Comparison of ENCODE assay signal across 16 cellular contexts in the genomic region with DNA sequence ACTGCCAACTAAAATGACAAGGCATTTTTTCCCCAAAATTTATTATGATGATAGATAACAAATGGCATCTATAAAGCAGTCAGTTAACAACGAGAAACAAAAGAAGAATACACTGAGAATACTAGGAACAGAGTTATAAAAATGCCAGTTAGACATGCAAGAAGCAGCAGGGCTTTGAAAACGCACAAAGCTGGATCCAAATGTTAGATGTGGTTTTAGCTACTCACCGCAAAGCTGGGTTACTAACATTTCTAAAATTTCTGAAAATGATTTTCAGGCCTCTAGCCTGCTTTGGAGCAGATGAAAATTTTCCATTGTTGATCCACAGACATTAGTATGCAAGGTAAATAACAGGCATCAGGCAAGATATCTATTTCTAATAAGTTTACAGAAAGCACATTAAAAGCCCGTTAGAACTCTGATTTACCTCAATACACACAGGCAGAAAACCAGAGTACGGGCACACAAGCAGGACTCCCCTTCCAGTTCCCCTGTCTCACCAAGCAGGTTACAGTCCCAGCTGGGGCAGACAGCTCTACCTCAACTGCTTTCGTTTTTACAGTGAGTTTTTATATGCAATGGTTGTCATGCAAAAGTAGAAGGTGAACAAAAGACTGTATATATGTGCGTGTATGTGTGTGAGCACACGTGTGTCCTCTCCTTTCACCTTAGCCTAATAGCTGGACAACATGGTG. TPM values are rescaled to one million over a fixed set of nuclear protein-coding genes. Genes with fewer than 3 reads are reported as not detected.
DNase-seq lines count a peak whose midpoint lies in the region; ATAC-seq and TF ChIP-seq lines count a peak whose summit lies in the region.
"Had no signal": no experiment of that assay in that cellular context is flagged by ENCODE, and none has a peak within 500 bp of the region (broad histone marks: within the 10 kb centered on the region; RNA-seq: fewer than 3 reads in every experiment).

No MANE protein-coding gene starts in this region.

- H3K27ac Mint-ChIP-seq in activated naive CD4-positive, alpha-beta T cell treated with anti-CD3 and anti-CD28 coated beads for 36 hours, result no peak overlapping the region
- H3K27ac Mint-ChIP-seq in osteocyte (ENCODE audit: unreplicated experiment) (no peak overlapping the region), WTC11 (no peak overlapping the region)
- H3K27ac Mint-ChIP-seq: activated CD8-positive, alpha-beta memory T cell treated with anti-CD3 and anti-CD28 coated beads, Interleukin-2, amount 10 ng/mL, durations not matched to agents 7 days and 5 days; activated naive CD4-positive, alpha-beta T cell treated with anti-CD3 and anti-CD28 coated beads, Interleukin-2, amount 50 U/mL, for 24 hours had no signal

- no peak for TF ChIP-seq POLR2A in suprapubic skin (IDR thresholded peaks at IDR 0.05)

- no peaks in the 10 kb centered on the region for H4K20me1 ChIP-seq in fibroblast of lung (ENCODE audit: control insufficient read depth, extremely low read depth, insufficient read depth, low read length)

- no peaks in the 10 kb centered on the region for H3K27me3 ChIP-seq in RWPE2 (ENCODE audit: insufficient read depth, poor library complexity, severe bottlenecking)
- no peaks in the 10 kb centered on the region for H3K27me3 ChIP-seq in fibroblast of lung (ENCODE audit: control insufficient read depth, insufficient read depth, low read length)
- H3K27me3 ChIP-seq in suprapubic skin, result no peaks in the 10 kb centered on the region
- no peaks in the 10 kb centered on the region for H3K27me3 ChIP-seq in right cardiac atrium (ENCODE audit: control insufficient read depth, insufficient read depth)

- TF ChIP-seq CTCF in RWPE2 (IDR thresholded peaks at IDR 0.05; ENCODE audit: poor library complexity, severe bottlenecking) (no peak), fibroblast of lung (conservative IDR thresholded peaks at IDR 0.05 in 1 of 2, IDR thresholded peaks at IDR 0.05 in 1 of 2; ENCODE audit: low read depth in 1 of 2, low read length in 2 of 2) (no peak), suprapubic skin (IDR thresholded peaks at IDR 0.05) (no peak), osteocyte (IDR thresholded peaks at IDR 0.05) (no peak), WTC11 (IDR thresholded peaks at IDR 0.05) (no peak)

- CTCF ChIA-PET in activated naive CD4-positive, alpha-beta T cell treated with anti-CD3 and anti-CD28 coated beads for 36 hours (lab: Charles Lee), result interaction anchor here (0.6 kb wide), 1 partner anchor 10 kb away, joined by 3 read pairs; no protein-coding TSS in a partner anchor
- CTCF ChIA-PET in WTC11 (lab: Charles Lee), result interaction anchor here (1.2 kb wide), 2 partner anchors 13 to 259 kb away, joined by 4 to 5 read pairs; no protein-coding TSS in a partner anchor

- TF ChIP-seq EP300 in suprapubic skin (IDR thresholded peaks at IDR 0.05), result no peak

- POLR2A ChIA-PET in WTC11 (lab: Charles Lee), result no interaction called here

- H3K4me3 ChIP-seq in RWPE2 (ENCODE audit: severe bottlenecking) (no peak overlapping the region), fibroblast of lung (replicated peaks in 1 of 4; ENCODE audit: control extremely low read depth in 1 of 4, insufficient read depth in 1 of 4, low read depth in 3 of 4, low read length in 4 of 4) (no peak overlapping the region), suprapubic skin (no peak overlapping the region), right cardiac atrium (ENCODE audit: low read length) (no peak overlapping the region)
- H3K4me3 ChIP-seq: A549 had no signal

- no peak overlapping the region for H3K4me2 ChIP-seq in fibroblast of lung (ENCODE audit: extremely low read depth, insufficient read depth, low read length)
- H3K4me2 ChIP-seq: A549 had no signal

- WGBS in suprapubic skin, result 40% methylated on average over 8 of the region's 8 CpGs
- 84% methylated on average over 8 of the region's 8 CpGs for WGBS in right cardiac atrium

- intact Hi-C loops in activated naive CD4-positive, alpha-beta T cell treated with anti-CD3 and anti-CD28 coated beads for 36 hours (cut with micrococcal nuclease), result no loop called here
- intact Hi-C loops in right cardiac atrium (cut with DNase I), result no loop called here

- H3K27ac ChIP-seq in RWPE2 (ENCODE audit: poor library complexity, severe bottlenecking), result peak overlapping the region; percentile 52
- H3K27ac ChIP-seq in fibroblast of lung (ENCODE audit: insufficient read depth, low read length), result no peak overlapping the region
- peak overlapping the region; percentile 77 for H3K27ac ChIP-seq in suprapubic skin
- no peak overlapping the region for H3K27ac ChIP-seq in right cardiac atrium (ENCODE audit: low read length)
- H3K27ac ChIP-seq: A549 had no signal

- no peaks in the 10 kb centered on the region for H3K36me3 Mint-ChIP-seq in activated naive CD4-positive, alpha-beta T cell treated with anti-CD3 and anti-CD28 coated beads for 36 hours (ENCODE audit: low read depth)
- H3K36me3 Mint-ChIP-seq in osteocyte (ENCODE audit: unreplicated experiment) (peaks cover 24% of the 10 kb centered on the region), WTC11 (peaks cover 2% of the 10 kb centered on the region; the same call in 1 of the 2 replicates)
- H3K36me3 Mint-ChIP-seq: activated CD8-positive, alpha-beta memory T cell treated with anti-CD3 and anti-CD28 coated beads, Interleukin-2, amount 10 ng/mL, durations not matched to agents 7 days and 5 days; activated naive CD4-positive, alpha-beta T cell treated with anti-CD3 and anti-CD28 coated beads, Interleukin-2, amount 50 U/mL, for 24 hours had no signal

- no peak for ATAC-seq in RWPE2 (ENCODE audit: low read depth)
- no peak for ATAC-seq in right cardiac atrium
- ATAC-seq in WTC11, result no peak
- ATAC-seq: A549; activated CD8-positive, alpha-beta memory T cell treated with anti-CD3 and anti-CD28 coated beads, Interleukin-2, amount 10 ng/mL, durations not matched to agents 7 days and 5 days; left lobe of liver had no signal

- H2AFZ ChIP-seq in fibroblast of lung (ENCODE audit: low read length), result no peak overlapping the region

- H3K9ac ChIP-seq in fibroblast of lung (ENCODE audit: insufficient read depth, low read length), result no peak overlapping the region

- H3K36me3 ChIP-seq in RWPE2 (ENCODE audit: low read depth) (no peaks in the 10 kb centered on the region), fibroblast of lung (ENCODE audit: control insufficient read depth, insufficient read depth, low read length) (no peaks in the 10 kb centered on the region), suprapubic skin (no peaks in the 10 kb centered on the region)

- no peaks in the 10 kb centered on the region for H3K9me3 Mint-ChIP-seq in activated naive CD4-positive, alpha-beta T cell treated with anti-CD3 and anti-CD28 coated beads for 36 hours
- H3K9me3 Mint-ChIP-seq in osteocyte (ENCODE audit: unreplicated experiment) (peaks cover 5% of the 10 kb centered on the region), WTC11 (peaks cover 3% of the 10 kb centered on the region; the same call in 1 of the 2 replicates)

- H3K4me1 Mint-ChIP-seq in activated naive CD4-positive, alpha-beta T cell treated with anti-CD3 and anti-CD28 coated beads for 36 hours (ENCODE audit: low read depth), result peaks cover 7% of the 10 kb centered on the region
- peaks cover 30% of the 10 kb centered on the region for H3K4me1 Mint-ChIP-seq in osteocyte (ENCODE audit: unreplicated experiment)
- H3K4me1 Mint-ChIP-seq in WTC11, result peaks cover 24% of the 10 kb centered on the region

- H3K4me3 Mint-ChIP-seq in activated naive CD4-positive, alpha-beta T cell treated with anti-CD3 and anti-CD28 coated beads for 36 hours, result no peak overlapping the region
- no peak overlapping the region for H3K4me3 Mint-ChIP-seq in osteocyte (ENCODE audit: unreplicated experiment)
- no peak overlapping the region for H3K4me3 Mint-ChIP-seq in WTC11
- H3K4me3 Mint-ChIP-seq: activated CD8-positive, alpha-beta memory T cell treated with anti-CD3 and anti-CD28 coated beads, Interleukin-2, amount 10 ng/mL, durations not matched to agents 7 days and 5 days; activated naive CD4-positive, alpha-beta T cell treated with anti-CD3 and anti-CD28 coated beads, Interleukin-2, amount 50 U/mL, for 24 hours had no signal

- peak; percentile 15 for DNase-seq in activated naive CD4-positive, alpha-beta T cell treated with anti-CD3 and anti-CD28 coated beads for 36 hours
- no peak for DNase-seq in activated naive CD4-positive, alpha-beta T cell treated with Interleukin-2 at 50 U/mL for 16 hours
- DNase-seq in RWPE2 (ENCODE audit: low spot score) (no peak), fibroblast of lung (ENCODE audit: low read depth in 2 of 2) (peak; percentile 15 to 76), suprapubic skin (ENCODE audit: low spot score in 2 of 2) (no peak), right cardiac atrium (no peak), osteocyte (ENCODE audit: extremely low spot score, unreplicated experiment) (no peak), WTC11 (ENCODE audit: low spot score) (no peak)
- DNase-seq: activated CD8-positive, alpha-beta memory T cell treated with anti-CD3 and anti-CD28 coated beads, Interleukin-2, amount 10 ng/mL, durations not matched to agents 7 days and 5 days; cerebellar nuclear complex; hippocampal formation; NCI-H1105; NCI-H2171 had no signal

- H3K4me1 ChIP-seq in RWPE2 (ENCODE audit: insufficient read depth, poor library complexity, severe bottlenecking) (peaks cover 24% of the 10 kb centered on the region), fibroblast of lung (ENCODE audit: control insufficient read depth, extremely low read depth, insufficient read depth, low read length) (peaks cover 4% of the 10 kb centered on the region), suprapubic skin (peaks cover 23% of the 10 kb centered on the region), right cardiac atrium (ENCODE audit: control insufficient read depth, insufficient read depth, low read length) (no peaks in the 10 kb centered on the region)
- H3K4me1 ChIP-seq: A549 had no signal

- no peaks in the 10 kb centered on the region for H3K79me2 ChIP-seq in fibroblast of lung (ENCODE audit: control insufficient read depth, insufficient read depth, low read length)

- peaks cover 2% of the 10 kb centered on the region for H3K27me3 Mint-ChIP-seq in activated naive CD4-positive, alpha-beta T cell treated with anti-CD3 and anti-CD28 coated beads for 36 hours (ENCODE audit: low read depth)
- H3K27me3 Mint-ChIP-seq in osteocyte (ENCODE audit: unreplicated experiment), result no peaks in the 10 kb centered on the region
- H3K27me3 Mint-ChIP-seq in WTC11 (ENCODE audit: low read depth), result no peaks in the 10 kb centered on the region; the same call in 1 of the 2 replicates
- H3K27me3 Mint-ChIP-seq: activated CD8-positive, alpha-beta memory T cell treated with anti-CD3 and anti-CD28 coated beads, Interleukin-2, amount 10 ng/mL, durations not matched to agents 7 days and 5 days had no signal

- H3K9me3 ChIP-seq in RWPE2 (ENCODE audit: severe bottlenecking), result no peaks in the 10 kb centered on the region
- no peaks in the 10 kb centered on the region for H3K9me3 ChIP-seq in fibroblast of lung (ENCODE audit: control insufficient read depth, insufficient read depth, low read depth, low read length)
- no peaks in the 10 kb centered on the region for H3K9me3 ChIP-seq in suprapubic skin
- H3K9me3 ChIP-seq in right cardiac atrium (ENCODE audit: control insufficient read depth, low read length), result no peaks in the 10 kb centered on the region
- H3K9me3 ChIP-seq: A549 had no signal

RNA-seq across cellular contexts. Expression of a gene that starts 37.9 kb away (rescaled TPM):
- under 1 TPM; 0.24 to 0.32 TPM for total RNA-seq in activated naive CD4-positive, alpha-beta T cell treated with anti-CD3 and anti-CD28 coated beads for 36 hours
- total RNA-seq in fibroblast of lung (6.2 and 6.4 TPM in 2 replicates), suprapubic skin (10 to 100 TPM; 23.1 to 41.3 (median 24.6) TPM), right cardiac atrium (1 to 10 TPM; 2.4 to 3.5 (median 2.8) TPM), osteocyte (57.0 and 57.9 TPM in 2 replicates), WTC11 (2021) (41.0 to 46.2 TPM (median 42.1 TPM) in 3 replicates)
- polyA plus RNA-seq in fibroblast of lung (6.5 and 7.3 TPM in 2 replicates), right cardiac atrium (0.50 TPM)
- 7.7 and 10.4 TPM in 2 replicates for polyA plus RNA-seq in fibroblast of lung (2012)
- polyA minus RNA-seq in fibroblast of lung (ENCODE audit: low replicate concordance), result 26.2 and 50.4 TPM in 2 replicates

Comparison
In these comparisons a context has a peak if more than half of its experiments do, and no peak if none do; other contexts are left out.
1. DNase-seq: peak in activated naive CD4-positive, alpha-beta T cell treated with anti-CD3 and anti-CD28 coated beads for 36 hours (single experiment) and fibroblast of lung (2 of 2); none in activated naive CD4-positive, alpha-beta T cell treated with Interleukin-2 at 50 U/mL for 16 hours (single experiment), RWPE2 (single experiment), suprapubic skin (0 of 2), right cardiac atrium (0 of 3), osteocyte (single experiment) and WTC11 (single experiment).
2. H3K27ac ChIP-seq: peak in RWPE2 (single experiment) and suprapubic skin (single experiment); none in fibroblast of lung (single experiment) and right cardiac atrium (single experiment).